8 cellular contexts compared by ENCODE assay signal in genomic region chr1:231527586-231528174, GRCh38. TPM values are rescaled to one million over a fixed set of nuclear protein-coding genes. Genes with fewer than 3 reads are reported as not detected.
DNase-seq lines count a peak whose midpoint lies in the region; ATAC-seq and TF ChIP-seq lines count a peak whose summit lies in the region.

No MANE protein-coding gene starts in this region.

- H3K9ac ChIP-seq in HCT116 (ENCODE audit: low read length): peak overlapping the region; percentile 94

- H3K9me3 ChIP-seq in HCT116 (ENCODE audit: control insufficient read depth in 1 of 2, insufficient read depth in 1 of 2, low read depth in 1 of 2, low read length in 2 of 2) (no peaks in the 10 kb centered on the region), ectodermal cell (ENCODE audit: control insufficient read depth, low read length) (no peaks in the 10 kb centered on the region)

- peaks cover 39% of the 10 kb centered on the region for H3K79me2 ChIP-seq in HCT116 (ENCODE audit: insufficient read depth, low read length)

- H4K20me1 ChIP-seq in HCT116 (ENCODE audit: insufficient read depth): no peaks in the 10 kb centered on the region

- H2AFZ ChIP-seq in HCT116 (ENCODE audit: low read depth, low read length, poor library complexity, severe bottlenecking): peak overlapping the region; percentile 58

- DNase-seq in HCT116 (ENCODE audit: low read depth, low spot score): no peak
- DNase-seq in NB4 (ENCODE audit: low read depth): no peak
- no peak for DNase-seq in naive thymus-derived CD8-positive, alpha-beta T cell
- DNase-seq in stimulated activated CD4-positive, alpha-beta T cell treated with anti-CD3 and anti-CD28 coated beads, Interleukin-4, amount 100 ng/mL, for 24 hours: no peak
- no peak for DNase-seq in midbrain (lab: John Stamatoyannopoulos, UW)
- DNase-seq in globus pallidus (ENCODE audit: low spot score): no peak

- TF ChIP-seq CTCF in HCT116 (IDR thresholded peaks at IDR 0.05 in 2 of 3, conservative IDR thresholded peaks at IDR 0.05 in 1 of 3; ENCODE audit: borderline replicate concordance in 1 of 3, insufficient read depth in 1 of 3, low read depth in 2 of 3, low read length in 2 of 3) (no peak), NB4 (IDR thresholded peaks at IDR 0.05; ENCODE audit: low read depth, low read length) (no peak)

- RAD21 ChIA-PET in HCT116 (lab: Charles Lee; ENCODE audit: low non-redundant PET in 1 of 2, low total read pairs in 2 of 2, uncharacterized antibody in 2 of 2, unreplicated experiment in 2 of 2): no interaction called here

- POLR2A ChIA-PET in HCT116 (lab: Charles Lee): no interaction called here
- POLR2A ChIA-PET in naive thymus-derived CD8-positive, alpha-beta T cell (lab: Charles Lee): interaction anchor here (0.8 to 4.6 kb wide), 4 partner anchors 84 to 189 kb away, joined by 3 to 37 read pairs (median 6); partner anchors contain the start of genes EGLN1, EXOC8 and SPRTN

- H3K4me1 ChIP-seq in HCT116 (ENCODE audit: control insufficient read depth in 1 of 2, insufficient read depth in 2 of 2, low read length in 2 of 2) (peaks cover 7 to 22% of the 10 kb centered on the region in 2 experiments; a peak in 3 of 4 replicates), ectodermal cell (ENCODE audit: control insufficient read depth, insufficient read depth, low read length) (peaks cover 2% of the 10 kb centered on the region)

- H3K36me3 ChIP-seq in HCT116 (ENCODE audit: control insufficient read depth in 1 of 2, insufficient read depth in 2 of 2, low read length in 2 of 2) (peaks cover 0 to 5% of the 10 kb centered on the region in 2 experiments; a peak in 2 of 4 replicates), ectodermal cell (ENCODE audit: control insufficient read depth, insufficient read depth, low read length) (no peaks in the 10 kb centered on the region)

- peak overlapping the region; percentile 94 to 99 (median 98) for H3K4me3 Mint-ChIP-seq in naive thymus-derived CD8-positive, alpha-beta T cell

- ATAC-seq in GM18511 (IDR thresholded peaks at IDR 0.05; ENCODE audit: unreplicated experiment) (peak; percentile 31), HCT116 (peak; percentile 20)
- ATAC-seq in naive thymus-derived CD8-positive, alpha-beta T cell: peak; percentile 7 to 25

- peak overlapping the region; percentile 78 for H3K27ac ChIP-seq in HCT116 (ENCODE audit: low read depth, low read length)
- H3K27ac ChIP-seq in ectodermal cell (ENCODE audit: insufficient read depth, low read depth, low read length, poor library complexity, severe bottlenecking): no peak overlapping the region

- no peak for TF ChIP-seq RAD21 in HCT116 (IDR thresholded peaks at IDR 0.05; ENCODE audit: low read depth)

- H3K27me3 Mint-ChIP-seq in naive thymus-derived CD8-positive, alpha-beta T cell: no peaks in the 10 kb centered on the region

- H3K9me3 Mint-ChIP-seq in naive thymus-derived CD8-positive, alpha-beta T cell: peaks cover 0 to 3% (median 0%) of the 10 kb centered on the region in 9 donors

- peaks cover 19 to 49% (median 39%) of the 10 kb centered on the region in 4 donors for H3K4me1 Mint-ChIP-seq in naive thymus-derived CD8-positive, alpha-beta T cell

- H3K27me3 ChIP-seq in HCT116 (ENCODE audit: insufficient read depth, low read length) (no peaks in the 10 kb centered on the region), ectodermal cell (ENCODE audit: control insufficient read depth, insufficient read depth, low read length, poor library complexity, severe bottlenecking) (no peaks in the 10 kb centered on the region)

- TF ChIP-seq POLR2A in HCT116 (IDR thresholded peaks at IDR 0.05; ENCODE audit: borderline replicate concordance, extremely low read depth, insufficient read depth, insufficient read length) (no peak), NB4 (IDR thresholded peaks at IDR 0.05; ENCODE audit: extremely low read depth, insufficient read length) (no peak)

- H3K4me3 ChIP-seq in HCT116 (replicated peaks in 1 of 2; ENCODE audit: low read depth in 1 of 2, low read length in 2 of 2) (peak overlapping the region; percentile 95 to 100), NB4 (ENCODE audit: low read depth, low read length) (peak overlapping the region; percentile 86), ectodermal cell (ENCODE audit: insufficient read depth, low read depth, low read length) (peak overlapping the region; percentile 82)

- 72 to 73% methylated on average over 12 to 15 of the region's 15 CpGs for WGBS in ectodermal cell, 2 experiments

- peak overlapping the region; percentile 97 to 100 (median 100) for H3K27ac Mint-ChIP-seq in naive thymus-derived CD8-positive, alpha-beta T cell

- no peaks in the 10 kb centered on the region for H3K9me2 ChIP-seq in HCT116 (ENCODE audit: insufficient read depth)

- CTCF ChIA-PET in HCT116 (lab: Charles Lee): no interaction called here

- TSS peak; percentile 68 for BruUV-seq in HCT116 (replicated peaks; lab: Mats Ljungman, UMichigan)

- peaks cover 0 to 24% (median 5%) of the 10 kb centered on the region in 3 donors for H3K36me3 Mint-ChIP-seq in naive thymus-derived CD8-positive, alpha-beta T cell

- H3K4me2 ChIP-seq in HCT116 (ENCODE audit: low read length): peak overlapping the region; percentile 82

- intact Hi-C loops in HCT116 (cut with micrococcal nuclease): loop anchor here (1.0 to 5.0 kb wide), 2 partner anchors 105 to 550 kb away; partner anchors contain the start of genes ARV1, EGLN1 and TTC13

TF ChIP-seq in HCT116, 20 proteins besides CTCF, POLR2A, EP300 and RAD21:
- TF ChIP-seq SIN3A (IDR thresholded peaks at IDR 0.05; ENCODE audit: low read depth) (0 out of 2 replicates have a peak, but pooled peaks have one; percentile 19), SP1 (IDR thresholded peaks at IDR 0.05; ENCODE audit: low read depth) (no peak)

RNA-seq across cellular contexts. Expression of gene TSNAX, which starts 0.8 kb away (rescaled TPM):
- total RNA-seq in HCT116 (2021; ENCODE audit: unreplicated experiment): 47.1 TPM
- 21.4 and 27.8 TPM in 2 replicates for polyA plus RNA-seq in HCT116 (2012)
- polyA plus RNA-seq in ectodermal cell (2013, experiment 1 of 4): 41.6 TPM
- 48.7 TPM for polyA plus RNA-seq in ectodermal cell (2013, experiment 2 of 4)
- polyA plus RNA-seq in ectodermal cell (2013, experiment 3 of 4): 33.9 TPM
- 38.2 TPM for polyA plus RNA-seq in ectodermal cell (2013, experiment 4 of 4)
- total RNA-seq in naive thymus-derived CD8-positive, alpha-beta T cell: 10 to 100 TPM; 54.0 to 56.9 TPM
- 10 to 100 TPM; 80.9 to 99.7 (median 99.6) TPM for polyA plus RNA-seq in naive thymus-derived CD8-positive, alpha-beta T cell
